Comparison of ENCODE assay signal across 15 cellular contexts in the genomic region with DNA sequence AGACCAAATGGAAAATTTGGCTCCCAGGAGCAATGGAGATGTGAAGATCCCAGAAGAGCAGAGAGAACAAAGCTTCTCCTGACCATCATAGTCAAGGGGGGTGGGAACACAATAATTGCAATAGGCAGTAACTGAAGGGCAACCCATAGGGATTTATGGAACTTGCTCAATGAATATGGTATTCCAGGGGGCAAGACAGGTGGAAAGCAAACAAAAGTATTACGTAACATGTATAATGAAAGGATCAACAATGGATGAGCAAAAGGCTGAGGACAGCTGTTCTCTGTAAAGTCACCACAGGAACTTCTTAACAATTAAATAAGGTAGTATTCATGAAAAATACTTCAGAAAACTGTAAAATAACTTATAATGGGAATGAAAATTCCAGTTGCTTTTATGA.
DNase-seq lines count a peak whose midpoint lies in the region; ATAC-seq and TF ChIP-seq lines count a peak whose summit lies in the region.
"Had no signal": no experiment of that assay in that cellular context is flagged by ENCODE, and none has a peak within 500 bp of the region (broad histone marks: within the 10 kb centered on the region; RNA-seq: fewer than 3 reads in every experiment).

No MANE protein-coding gene starts in this region.

- no peaks in the 10 kb centered on the region for H3K27me3 Mint-ChIP-seq in CD8-positive, alpha-beta T cell (ENCODE audit: low read depth)
- H3K27me3 Mint-ChIP-seq in stimulated activated memory B cell treated with anti-CD40 and anti-IgM and Interleukin-4, amounts not matched to agents 10 μg/mL and 1 μg/mL and 100 μg/mL, for 72 hours = no peaks in the 10 kb centered on the region
- H3K27me3 Mint-ChIP-seq in CD8-positive, alpha-beta memory T cell = no peaks in the 10 kb centered on the region

- peaks cover 11% of the 10 kb centered on the region for H3K36me3 ChIP-seq in CD8-positive, alpha-beta T cell (ENCODE audit: insufficient read depth, low read length)
- H3K36me3 ChIP-seq in neutrophil = peaks cover 14% of the 10 kb centered on the region
- H3K36me3 ChIP-seq in CD8-positive, alpha-beta memory T cell (ENCODE audit: insufficient read depth, low read length) = no peaks in the 10 kb centered on the region

- ATAC-seq in CD8-positive, alpha-beta T cell = no peak
- ATAC-seq in HG02763 (IDR thresholded peaks at IDR 0.05; ENCODE audit: unreplicated experiment) = no peak
- ATAC-seq in stimulated activated memory B cell treated with anti-CD40 and anti-IgM and Interleukin-4, amounts not matched to agents 10 μg/mL and 1 μg/mL and 100 μg/mL, for 72 hours = no peak

- no peaks in the 10 kb centered on the region for H3K4me1 ChIP-seq in CD8-positive, alpha-beta T cell (ENCODE audit: insufficient read depth, low read length)
- peaks cover 14% of the 10 kb centered on the region in 2 experiments for H3K4me1 ChIP-seq in neutrophil (ENCODE audit: control insufficient read depth in 1 of 2, insufficient read depth in 1 of 2, low read depth in 1 of 2, low read length in 1 of 2)
- H3K4me1 ChIP-seq in CD8-positive, alpha-beta memory T cell (ENCODE audit: insufficient read depth, low read length) = no peaks in the 10 kb centered on the region
- H3K4me1 ChIP-seq: BLaER1, Caco-2, HAP-1 had no signal

- POLR2A ChIA-PET in CD8-positive, alpha-beta T cell (lab: Charles Lee) = no interaction called here
- POLR2A ChIA-PET in CD8-positive, alpha-beta memory T cell (lab: Charles Lee) = no interaction called here

- H3K9me3 ChIP-seq in CD8-positive, alpha-beta T cell (ENCODE audit: low read length) = no peaks in the 10 kb centered on the region
- no peaks in the 10 kb centered on the region for H3K9me3 ChIP-seq in neutrophil
- H3K9me3 ChIP-seq in CD8-positive, alpha-beta memory T cell (ENCODE audit: low read length) = no peaks in the 10 kb centered on the region
- H3K9me3 ChIP-seq: BLaER1, Caco-2, HAP-1 had no signal

- no peak overlapping the region for H3K4me3 ChIP-seq in CD8-positive, alpha-beta T cell (ENCODE audit: low read depth, low read length)
- no peak overlapping the region for H3K4me3 ChIP-seq in neutrophil (ENCODE audit: low read depth in 1 of 2, low read length in 1 of 2)
- H3K4me3 ChIP-seq in CD8-positive, alpha-beta memory T cell (ENCODE audit: low read length) = no peak overlapping the region
- H3K4me3 ChIP-seq: BLaER1, HAP-1 had no signal

- H3K27ac Mint-ChIP-seq in CD8-positive, alpha-beta T cell = peak overlapping the region; percentile 16
- H3K27ac Mint-ChIP-seq in stimulated activated memory B cell treated with anti-CD40 and anti-IgM and Interleukin-4, amounts not matched to agents 10 μg/mL and 1 μg/mL and 100 μg/mL, for 72 hours = no peak overlapping the region
- peak overlapping the region in 3 of 8 donors; percentile 6 to 92 (median 39) for H3K27ac Mint-ChIP-seq in CD8-positive, alpha-beta memory T cell

- no peaks in the 10 kb centered on the region for H3K27me3 ChIP-seq in CD8-positive, alpha-beta T cell (ENCODE audit: insufficient read depth, low read length)
- H3K27me3 ChIP-seq in neutrophil = no peaks in the 10 kb centered on the region
- H3K27me3 ChIP-seq in CD8-positive, alpha-beta memory T cell (ENCODE audit: insufficient read depth, low read length, poor library complexity, severe bottlenecking) = no peaks in the 10 kb centered on the region
- H3K27me3 ChIP-seq: BLaER1 had no signal

- no peak for TF ChIP-seq CTCF in CD8-positive, alpha-beta T cell (IDR thresholded peaks at IDR 0.05)
- TF ChIP-seq CTCF in neutrophil (IDR thresholded peaks at IDR 0.05) = no peak

- peaks cover 57% of the 10 kb centered on the region for H3K36me3 Mint-ChIP-seq in CD8-positive, alpha-beta T cell
- peaks cover 52% of the 10 kb centered on the region for H3K36me3 Mint-ChIP-seq in stimulated activated memory B cell treated with anti-CD40 and anti-IgM and Interleukin-4, amounts not matched to agents 10 μg/mL and 1 μg/mL and 100 μg/mL, for 72 hours
- H3K36me3 Mint-ChIP-seq in CD8-positive, alpha-beta memory T cell = peaks cover 17 to 56% (median 17%) of the 10 kb centered on the region in 3 donors

- peaks cover 4% of the 10 kb centered on the region for H3K9me3 Mint-ChIP-seq in CD8-positive, alpha-beta T cell
- no peaks in the 10 kb centered on the region for H3K9me3 Mint-ChIP-seq in stimulated activated memory B cell treated with anti-CD40 and anti-IgM and Interleukin-4, amounts not matched to agents 10 μg/mL and 1 μg/mL and 100 μg/mL, for 72 hours
- H3K9me3 Mint-ChIP-seq in CD8-positive, alpha-beta memory T cell = peaks cover 0 to 5% (median 0%) of the 10 kb centered on the region in 5 donors

- H3K4me3 Mint-ChIP-seq in CD8-positive, alpha-beta T cell = no peak overlapping the region
- no peak overlapping the region for H3K4me3 Mint-ChIP-seq in stimulated activated memory B cell treated with anti-CD40 and anti-IgM and Interleukin-4, amounts not matched to agents 10 μg/mL and 1 μg/mL and 100 μg/mL, for 72 hours
- no peak overlapping the region for H3K4me3 Mint-ChIP-seq in CD8-positive, alpha-beta memory T cell

- intact Hi-C loops in CD8-positive, alpha-beta T cell (cut with DNase I, micrococcal nuclease) = no loop called here

- no peaks in the 10 kb centered on the region for H3K4me1 Mint-ChIP-seq in CD8-positive, alpha-beta T cell (ENCODE audit: low read depth)
- H3K4me1 Mint-ChIP-seq in stimulated activated memory B cell treated with anti-CD40 and anti-IgM and Interleukin-4, amounts not matched to agents 10 μg/mL and 1 μg/mL and 100 μg/mL, for 72 hours = no peaks in the 10 kb centered on the region
- H3K4me1 Mint-ChIP-seq in CD8-positive, alpha-beta memory T cell = no peaks in the 10 kb centered on the region

- H3K27ac ChIP-seq in CD8-positive, alpha-beta T cell (ENCODE audit: low read depth, low read length) = no peak overlapping the region
- H3K27ac ChIP-seq in neutrophil = peak overlapping the region; percentile 52
- H3K27ac ChIP-seq in CD8-positive, alpha-beta memory T cell (ENCODE audit: low read depth, low read length) = no peak overlapping the region
- H3K27ac ChIP-seq: BLaER1 had no signal

- peak; percentile 4 for DNase-seq in NCI-H2171 treated with DMSO at 0.1 percent for 48 hours (lab: John Stamatoyannopoulos, UW)
- no peak for DNase-seq in NCI-H2171 (lab: John Stamatoyannopoulos, UW)
- DNase-seq in CD8-positive, alpha-beta T cell = no peak
- peak; percentile 26 for DNase-seq in NCI-H69 (lab: John Stamatoyannopoulos, UW)
- no peak for DNase-seq in CD8-positive, alpha-beta memory T cell
- DNase-seq: 8988T, AML-193, Caco-2, DND-41, GDM1 had no signal

- CTCF ChIA-PET in CD8-positive, alpha-beta T cell (lab: Charles Lee) = no interaction called here
- CTCF ChIA-PET in CD8-positive, alpha-beta memory T cell (lab: Charles Lee) = no interaction called here

Comparison
In these comparisons a context has a peak if more than half of its experiments do, and no peak if none do; other contexts are left out.
1. DNase-seq: peak in NCI-H2171 treated with DMSO at 0.1 percent for 48 hours (single experiment) and NCI-H69 (single experiment); none in NCI-H2171 (single experiment), CD8-positive, alpha-beta T cell (0 of 7) and CD8-positive, alpha-beta memory T cell (0 of 5).